Comparison of ENCODE assay signal across 25 cellular contexts in the genomic region with DNA sequence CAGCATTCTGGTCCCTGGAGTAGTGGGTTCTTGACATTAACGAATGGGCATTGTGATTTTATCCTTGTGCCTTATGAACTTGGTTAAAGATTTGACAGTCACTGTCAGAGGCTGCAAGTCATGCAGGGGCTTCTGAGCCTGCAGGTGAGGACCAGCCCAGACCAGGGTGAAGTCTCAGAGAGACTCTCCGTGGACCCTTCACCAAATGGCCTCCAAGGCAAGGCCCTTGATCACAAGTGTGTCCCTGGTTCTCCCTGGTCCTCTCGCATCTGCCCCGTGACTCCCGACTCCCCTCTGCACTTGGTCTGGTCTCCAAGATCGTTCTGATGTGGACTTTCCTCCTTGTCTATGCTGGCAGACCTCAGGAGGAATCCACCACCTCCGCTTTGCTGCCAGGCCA.
"Had no signal": no experiment of that assay in that cellular context is flagged by ENCODE, and none has a peak within 500 bp of the region (broad histone marks: within the 10 kb centered on the region; RNA-seq: fewer than 3 reads in every experiment).

No MANE protein-coding gene starts in this region.

- H3K4me3 ChIP-seq: ascending aorta, cardiac muscle cell, esophagus squamous epithelium, left lung, right atrium auricular region, suprapubic skin, tibial artery had no signal

- H3K27ac Mint-ChIP-seq: activated B cell treated with CpG ODN at 0.5 μM for 24 hours; activated naive CD4-positive, alpha-beta T cell treated with anti-CD3 and anti-CD28 coated beads, Interleukin-2, amount 10 ng/mL, durations not matched to agents 7 days and 5 days; activated naive CD8-positive, alpha-beta T cell treated with anti-CD3 and anti-CD28 coated beads, Interleukin-2, amount 10 ng/mL, durations not matched to agents 7 days and 5 days; activated T-cell treated with anti-CD3 and anti-CD28 coated beads, Interleukin-2, amount 50 U/mL, for 24 hours; mesothelial cell of epicardium; naive B cell; nephron progenitor cell; T-cell; T-helper 2 cell treated with Interferon-gamma antibody and Interleukin-4, amounts not matched to agents 5 μg/mL and 100 μg/mL, for 36 hours had no signal

- H3K9me3 Mint-ChIP-seq: activated B cell treated with CpG ODN at 0.5 μM for 24 hours; activated naive CD4-positive, alpha-beta T cell treated with anti-CD3 and anti-CD28 coated beads, Interleukin-2, amount 10 ng/mL, durations not matched to agents 7 days and 5 days; activated naive CD8-positive, alpha-beta T cell treated with anti-CD3 and anti-CD28 coated beads, Interleukin-2, amount 10 ng/mL, durations not matched to agents 7 days and 5 days; activated T-cell treated with anti-CD3 and anti-CD28 coated beads, Interleukin-2, amount 50 U/mL, for 24 hours; T-helper 2 cell treated with Interferon-gamma antibody and Interleukin-4, amounts not matched to agents 5 μg/mL and 100 μg/mL, for 36 hours had no signal

- DNase-seq: activated B cell treated with CpG ODN at 0.5 μM for 24 hours; activated CD8-positive, alpha-beta memory T cell treated with anti-CD3 and anti-CD28 coated beads, Interleukin-2, amount 50 U/mL, for 48 hours; activated gamma-delta T cell; activated naive CD4-positive, alpha-beta T cell treated with anti-CD3 and anti-CD28 coated beads, Interleukin-2, amount 10 ng/mL, durations not matched to agents 7 days and 5 days; activated naive CD8-positive, alpha-beta T cell treated with anti-CD3 and anti-CD28 coated beads, Interleukin-2, amount 10 ng/mL, durations not matched to agents 7 days and 5 days; activated T-cell treated with anti-CD3 and anti-CD28 coated beads, Interleukin-2, amount 50 U/mL, for 24 hours; esophagus squamous epithelium; foreskin melanocyte; left lung; naive B cell; nephron progenitor cell; occipital lobe; stimulated activated CD4-positive, alpha-beta T cell treated with anti-CD3 and anti-CD28 coated beads, Interleukin-15, amount 100 ng/mL, for 24 hours; stimulated activated CD4-positive, alpha-beta T cell treated with anti-CD3 and anti-CD28 coated beads, Interleukin-2, amount 100 ng/mL, for 24 hours; stimulated activated naive CD4-positive, alpha-beta T cell; T-cell; tibial artery had no signal

- H3K4me1 Mint-ChIP-seq: activated B cell treated with CpG ODN at 0.5 μM for 24 hours; activated naive CD4-positive, alpha-beta T cell treated with anti-CD3 and anti-CD28 coated beads, Interleukin-2, amount 10 ng/mL, durations not matched to agents 7 days and 5 days; activated naive CD8-positive, alpha-beta T cell treated with anti-CD3 and anti-CD28 coated beads, Interleukin-2, amount 10 ng/mL, durations not matched to agents 7 days and 5 days; naive B cell; T-cell had no signal

- H3K27ac ChIP-seq: ascending aorta, cardiac muscle cell, esophagus squamous epithelium, left lung, right atrium auricular region, suprapubic skin, tibial artery had no signal

- H3K4me3 Mint-ChIP-seq: activated B cell treated with CpG ODN at 0.5 μM for 24 hours; activated naive CD4-positive, alpha-beta T cell treated with anti-CD3 and anti-CD28 coated beads, Interleukin-2, amount 10 ng/mL, durations not matched to agents 7 days and 5 days; activated naive CD8-positive, alpha-beta T cell treated with anti-CD3 and anti-CD28 coated beads, Interleukin-2, amount 10 ng/mL, durations not matched to agents 7 days and 5 days; activated T-cell treated with anti-CD3 and anti-CD28 coated beads, Interleukin-2, amount 50 U/mL, for 24 hours; brain; mesothelial cell of epicardium; naive B cell; nephron progenitor cell; T-cell; T-helper 2 cell treated with Interferon-gamma antibody and Interleukin-4, amounts not matched to agents 5 μg/mL and 100 μg/mL, for 36 hours had no signal

- H3K36me3 Mint-ChIP-seq: activated naive CD4-positive, alpha-beta T cell treated with anti-CD3 and anti-CD28 coated beads, Interleukin-2, amount 10 ng/mL, durations not matched to agents 7 days and 5 days; activated naive CD8-positive, alpha-beta T cell treated with anti-CD3 and anti-CD28 coated beads, Interleukin-2, amount 10 ng/mL, durations not matched to agents 7 days and 5 days; naive B cell; T-cell had no signal

- H3K27me3 ChIP-seq: ascending aorta, cardiac muscle cell, right atrium auricular region had no signal

- H3K9me3 ChIP-seq: esophagus squamous epithelium, suprapubic skin had no signal

- FAIRE-seq: islet of Langerhans had no signal

- H3K4me1 ChIP-seq: left lung had no signal

- H3K36me3 ChIP-seq: ascending aorta, cardiac muscle cell, esophagus squamous epithelium, left lung, right atrium auricular region, suprapubic skin, tibial artery had no signal

- ATAC-seq: left lung, T-cell had no signal
